ENCODE assay signal across 1 cellular context in the genomic region with DNA sequence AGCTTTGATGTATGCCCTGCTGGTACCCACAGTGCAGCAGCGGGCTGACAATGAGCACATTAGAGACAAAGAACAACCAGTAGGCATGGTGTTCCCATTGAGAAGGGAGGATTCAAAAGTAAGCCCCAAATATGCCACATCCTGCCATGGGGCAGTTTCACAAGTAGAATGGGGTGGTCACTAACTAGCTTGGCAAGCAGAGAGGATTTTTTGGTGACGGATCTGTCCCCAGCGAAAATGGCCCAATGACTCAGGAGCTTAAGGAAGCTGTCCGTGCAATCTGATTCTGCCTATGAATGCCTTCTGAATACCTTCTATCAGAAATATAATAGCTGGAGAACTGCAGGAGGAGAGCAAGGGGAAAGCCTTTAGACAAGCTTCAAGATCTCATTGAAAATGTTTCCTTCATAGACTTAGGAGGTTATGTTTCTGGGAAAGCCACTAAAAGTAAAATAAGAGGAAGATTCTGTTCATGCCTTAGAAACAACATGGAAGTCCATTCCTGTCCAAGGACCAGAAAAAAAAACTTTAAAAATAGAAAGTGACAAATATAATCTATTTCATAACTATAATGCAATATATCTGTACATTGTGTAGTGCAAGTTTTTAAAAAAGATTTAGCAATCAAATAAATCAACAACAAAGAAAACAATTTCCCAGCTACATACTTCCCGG.
TF ChIP-seq lines count a peak whose summit lies in the region.

No MANE protein-coding gene starts in this region.

TF ChIP-seq in HepG2, 621 proteins besides CTCF, POLR2A, EP300 and RAD21 (continued from another document):
- TF ChIP-seq, protein P1, sequence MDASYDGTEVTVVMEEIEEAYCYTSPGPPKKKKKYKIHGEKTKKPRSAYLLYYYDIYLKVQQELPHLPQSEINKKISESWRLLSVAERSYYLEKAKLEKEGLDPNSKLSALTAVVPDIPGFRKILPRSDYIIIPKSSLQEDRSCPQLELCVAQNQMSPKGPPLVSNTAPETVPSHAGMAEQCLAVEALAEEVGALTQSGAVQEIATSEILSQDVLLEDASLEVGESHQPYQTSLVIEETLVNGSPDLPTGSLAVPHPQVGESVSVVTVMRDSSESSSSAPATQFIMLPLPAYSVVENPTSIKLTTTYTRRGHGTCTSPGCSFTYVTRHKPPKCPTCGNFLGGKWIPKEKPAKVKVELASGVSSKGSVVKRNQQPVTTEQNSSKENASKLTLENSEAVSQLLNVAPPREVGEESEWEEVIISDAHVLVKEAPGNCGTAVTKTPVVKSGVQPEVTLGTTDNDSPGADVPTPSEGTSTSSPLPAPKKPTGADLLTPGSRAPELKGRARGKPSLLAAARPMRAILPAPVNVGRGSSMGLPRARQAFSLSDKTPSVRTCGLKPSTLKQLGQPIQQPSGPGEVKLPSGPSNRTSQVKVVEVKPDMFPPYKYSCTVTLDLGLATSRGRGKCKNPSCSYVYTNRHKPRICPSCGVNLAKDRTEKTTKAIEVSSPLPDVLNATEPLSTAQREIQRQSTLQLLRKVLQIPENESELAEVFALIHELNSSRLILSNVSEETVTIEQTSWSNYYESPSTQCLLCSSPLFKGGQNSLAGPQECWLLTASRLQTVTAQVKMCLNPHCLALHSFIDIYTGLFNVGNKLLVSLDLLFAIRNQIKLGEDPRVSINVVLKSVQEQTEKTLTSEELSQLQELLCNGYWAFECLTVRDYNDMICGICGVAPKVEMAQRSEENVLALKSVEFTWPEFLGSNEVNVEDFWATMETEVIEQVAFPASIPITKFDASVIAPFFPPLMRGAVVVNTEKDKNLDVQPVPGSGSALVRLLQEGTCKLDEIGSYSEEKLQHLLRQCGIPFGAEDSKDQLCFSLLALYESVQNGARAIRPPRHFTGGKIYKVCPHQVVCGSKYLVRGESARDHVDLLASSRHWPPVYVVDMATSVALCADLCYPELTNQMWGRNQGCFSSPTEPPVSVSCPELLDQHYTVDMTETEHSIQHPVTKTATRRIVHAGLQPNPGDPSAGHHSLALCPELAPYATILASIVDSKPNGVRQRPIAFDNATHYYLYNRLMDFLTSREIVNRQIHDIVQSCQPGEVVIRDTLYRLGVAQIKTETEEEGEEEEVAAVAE (CRISPR knock-in tag; IDR thresholded peaks at IDR 0.05; ENCODE audit: borderline replicate concordance) = no peak
- no peak for TF ChIP-seq ZBTB3 (CRISPR knock-in tag; IDR thresholded peaks at IDR 0.05; ENCODE audit: borderline replicate concordance, low read depth)
